ENCODE assay signal across 31 cellular contexts in genomic region chr11:42077794-42078193, GRCh38.
DNase-seq lines count a peak whose midpoint lies in the region; ATAC-seq, FAIRE-seq and TF ChIP-seq lines count a peak whose summit lies in the region.
"Had no signal": no experiment of that assay in that cellular context is flagged by ENCODE, and none has a peak within 500 bp of the region (broad histone marks: within the 10 kb centered on the region; RNA-seq: fewer than 3 reads in every experiment).

No MANE protein-coding gene starts in this region.

- H3K27ac ChIP-seq in HepG2 (ENCODE audit: extremely low read length, insufficient read depth, low read length) (no peak overlapping the region), right lobe of liver (no peak overlapping the region), A549 (no peak overlapping the region), K562 (ENCODE audit: extremely low read depth, low read depth, low read length) (no peak overlapping the region)
- H3K27ac ChIP-seq: BLaER1; BLaER1 treated with 17β-estradiol and CSF1 and Interleukin-3, amounts not matched to agents 10 nM and 100 nM; C4-2B had no signal

- ATAC-seq in HepG2 (no peak), right lobe of liver (no peak), A549 (no peak), K562 (no peak)
- ATAC-seq: CD8-positive, alpha-beta T cell had no signal

- no peak for TF ChIP-seq POLR2A in HepG2 (IDR thresholded peaks at IDR 0.05; ENCODE audit: insufficient read depth in 1 of 2, low read depth in 2 of 2, low read length in 2 of 2)
- no peak for TF ChIP-seq POLR2A in right lobe of liver (IDR thresholded peaks at IDR 0.05)
- no peak for TF ChIP-seq POLR2A in A549 (IDR thresholded peaks at IDR 0.05; ENCODE audit: low read length)
- no peak for TF ChIP-seq POLR2A in K562 (conservative IDR thresholded peaks at IDR 0.05)

- no peak for TF ChIP-seq EP300 in HepG2 (IDR thresholded peaks at IDR 0.05; ENCODE audit: low read depth in 2 of 2, low read length in 2 of 2)
- no peak for TF ChIP-seq EP300 in HepG2 (CRISPR knock-in tag; IDR thresholded peaks at IDR 0.05; ENCODE audit: borderline replicate concordance)
- no peak for TF ChIP-seq EP300 in A549 (IDR thresholded peaks at IDR 0.05)
- TF ChIP-seq EP300 in K562 (IDR thresholded peaks at IDR 0.05; ENCODE audit: low read length), result no peak

- H3K4me3 ChIP-seq in HepG2 (replicated peaks in 1 of 3; ENCODE audit: insufficient read depth in 1 of 3, low read depth in 2 of 3, low read length in 3 of 3) (no peak overlapping the region), right lobe of liver (no peak overlapping the region), A549 (no peak overlapping the region), K562 (no peak overlapping the region)
- H3K4me3 ChIP-seq: BLaER1; BLaER1 treated with 17β-estradiol and CSF1 and Interleukin-3, amounts not matched to agents 10 nM and 100 nM had no signal

- no peaks in the 10 kb centered on the region for H3K27me3 ChIP-seq in HepG2 (ENCODE audit: control insufficient read depth in 1 of 2, insufficient read depth in 2 of 2, low read length in 2 of 2)
- no peaks in the 10 kb centered on the region for H3K27me3 ChIP-seq in right lobe of liver
- H3K27me3 ChIP-seq in K562 (ENCODE audit: control insufficient read depth in 2 of 2, insufficient read depth in 2 of 2, low read length in 2 of 2), result no peaks in the 10 kb centered on the region
- H3K27me3 ChIP-seq: BE2C; BLaER1; BLaER1 treated with 17β-estradiol and CSF1 and Interleukin-3, amounts not matched to agents 10 nM and 100 nM had no signal

- no peaks in the 10 kb centered on the region for H3K36me3 ChIP-seq in HepG2 (replicated peaks in 1 of 2; ENCODE audit: control insufficient read depth in 1 of 2, insufficient read depth in 2 of 2, low read length in 2 of 2)
- no peaks in the 10 kb centered on the region for H3K36me3 ChIP-seq in right lobe of liver
- no peaks in the 10 kb centered on the region for H3K36me3 ChIP-seq in K562 (ENCODE audit: control insufficient read depth, insufficient read depth, low read length)
- H3K36me3 ChIP-seq: BE2C; BLaER1; BLaER1 treated with 17β-estradiol and CSF1 and Interleukin-3, amounts not matched to agents 10 nM and 100 nM had no signal

- H2AFZ ChIP-seq in HepG2 (ENCODE audit: low read length) (no peak overlapping the region), K562 (ENCODE audit: low read depth, low read length) (no peak overlapping the region)

- H3K9me1 ChIP-seq in K562 (ENCODE audit: control insufficient read depth, insufficient read depth, low read length), result no peaks in the 10 kb centered on the region

- in situ Hi-C loops in HepG2 (cut with HindIII; ENCODE audit: extremely low pct_ligation_motif_present, low pct_unique_long_range_greater_than_20kb), result no loop called here
- in situ Hi-C loops in K562 (cut with MboI), result no loop called here

- TF ChIP-seq RAD21 in HepG2 (CRISPR knock-in tag; IDR thresholded peaks at IDR 0.05) (no peak), A549 (conservative IDR thresholded peaks at IDR 0.05 in 1 of 2, IDR thresholded peaks at IDR 0.05 in 1 of 2) (no peak), K562 (CRISPR knock-in tag; conservative IDR thresholded peaks at IDR 0.05 in 1 of 2, IDR thresholded peaks at IDR 0.05 in 1 of 2) (no peak)

- POLR2A ChIA-PET in HepG2 (lab: Yijun Ruan, JAX), result no interaction called here
- POLR2A ChIA-PET in A549 (lab: Yijun Ruan, JAX), result no interaction called here
- POLR2A ChIA-PET in K562 (lab: Yijun Ruan, JAX), result no interaction called here

- no TSS peak for BruUV-seq in HepG2 (replicated peaks; lab: Mats Ljungman, UMichigan)
- BruUV-seq in K562 (replicated peaks; lab: Mats Ljungman, UMichigan), result no TSS peak

- no peaks in the 10 kb centered on the region for H3K4me1 ChIP-seq in HepG2 (ENCODE audit: insufficient read depth, low read length)
- H3K4me1 ChIP-seq in right lobe of liver, result no peaks in the 10 kb centered on the region
- no peaks in the 10 kb centered on the region for H3K4me1 ChIP-seq in A549
- H3K4me1 ChIP-seq in K562 (replicated peaks in 1 of 2; ENCODE audit: control insufficient read depth in 2 of 2, insufficient read depth in 2 of 2, low read length in 2 of 2), result no peaks in the 10 kb centered on the region
- H3K4me1 ChIP-seq: BE2C; BLaER1; BLaER1 treated with 17β-estradiol and CSF1 and Interleukin-3, amounts not matched to agents 10 nM and 100 nM had no signal

- TF ChIP-seq CTCF in HepG2 (CRISPR knock-in tag; IDR thresholded peaks at IDR 0.05) (no peak), right lobe of liver (IDR thresholded peaks at IDR 0.05) (no peak), A549 (IDR thresholded peaks at IDR 0.05) (no peak), K562 (IDR thresholded peaks at IDR 0.05 in 2 of 3, conservative IDR thresholded peaks at IDR 0.05 in 1 of 3; ENCODE audit: insufficient read depth in 2 of 3, low read depth in 1 of 3, low read length in 3 of 3) (no peak)

- intact Hi-C loops in HepG2 (cut with micrococcal nuclease; ENCODE audit: unreplicated experiment), result no loop called here
- intact Hi-C loops in right lobe of liver (cut with DNase I), result no loop called here
- intact Hi-C loops in K562 (cut with micrococcal nuclease), result no loop called here

- H3K9ac ChIP-seq in HepG2 (ENCODE audit: insufficient read depth, low read depth, low read length) (no peak overlapping the region), K562 (ENCODE audit: insufficient read depth in 1 of 2, low read depth in 2 of 2, low read length in 2 of 2) (no peak overlapping the region)
- H3K9ac ChIP-seq: BLaER1; BLaER1 treated with 17β-estradiol and CSF1 and Interleukin-3, amounts not matched to agents 10 nM and 100 nM had no signal

- H4K20me1 ChIP-seq in HepG2 (ENCODE audit: insufficient read depth, low read length), result no peaks in the 10 kb centered on the region
- no peaks in the 10 kb centered on the region for H4K20me1 ChIP-seq in K562 (replicated peaks; ENCODE audit: control insufficient read depth, insufficient read depth, low read length)
- H4K20me1 ChIP-seq: BLaER1; BLaER1 treated with 17β-estradiol and CSF1 and Interleukin-3, amounts not matched to agents 10 nM and 100 nM had no signal

- 0% methylated on average over 1 of the region's 1 CpG for whole genome bisulfite sequencing in HepG2 (ENCODE audit: low lambda C conversion rate)
- WGBS in right lobe of liver (ENCODE audit: insufficient coverage, low coverage, low lambda C conversion rate, missing lambda C conversion rate), result 27% methylated on average over 1 of the region's 1 CpG
- WGBS in A549 (ENCODE audit: missing lambda C conversion rate), result 5% methylated on average over 1 of the region's 1 CpG
- 0% methylated on average over 1 of the region's 1 CpG for WGBS in K562 (ENCODE audit: insufficient coverage, low coverage, missing lambda C conversion rate)

- H3K4me2 ChIP-seq in HepG2 (ENCODE audit: low read depth, low read length), result no peak overlapping the region
- no peak overlapping the region for H3K4me2 ChIP-seq in A549
- H3K4me2 ChIP-seq in K562 (ENCODE audit: insufficient read depth, low read length), result no peak overlapping the region
- H3K4me2 ChIP-seq: BLaER1; BLaER1 treated with 17β-estradiol and CSF1 and Interleukin-3, amounts not matched to agents 10 nM and 100 nM had no signal

- CTCF ChIA-PET in HepG2 (lab: Yijun Ruan, JAX; ENCODE audit: low intra/inter-chr PET ratio, low total read pairs) (no interaction called here), A549 (lab: Yijun Ruan, JAX) (no interaction called here), K562 (lab: Yijun Ruan, JAX; ENCODE audit: low intra/inter-chr PET ratio) (no interaction called here)

- FAIRE-seq in HepG2 (lab: Jason Lieb, UNC) (no peak), A549 (lab: Jason Lieb, UNC) (no peak), K562 (lab: Jason Lieb, UNC) (no peak)
- FAIRE-seq: A204.1, D721Med had no signal

- H3K9me3 ChIP-seq in HepG2 (ENCODE audit: low read length) (peaks cover 88% of the 10 kb centered on the region), right lobe of liver (no peaks in the 10 kb centered on the region), A549 (no peaks in the 10 kb centered on the region), K562 (replicated peaks; ENCODE audit: control insufficient read depth, insufficient read depth, low read depth, low read length) (no peaks in the 10 kb centered on the region)
- H3K9me3 ChIP-seq: BE2C; BLaER1; BLaER1 treated with 17β-estradiol and CSF1 and Interleukin-3, amounts not matched to agents 10 nM and 100 nM; Caco-2 had no signal

- H3K79me2 ChIP-seq in HepG2 (ENCODE audit: insufficient read depth, low read length) (no peaks in the 10 kb centered on the region), K562 (ENCODE audit: control insufficient read depth, insufficient read depth, low read length) (no peaks in the 10 kb centered on the region)

- DNase-seq in HepG2 (ENCODE audit: low spot score) (no peak), right lobe of liver (no peak), A549 (ENCODE audit: low read depth in 1 of 2, low spot score in 1 of 2) (no peak), K562 (ENCODE audit: extremely low read depth in 1 of 4, low spot score in 3 of 4) (no peak), NCI-H510A treated with DMSO at 0.1 percent for 48 hours (lab: John Stamatoyannopoulos, UW) (no peak)
- DNase-seq in activated naive CD4-positive, alpha-beta T cell treated with Interleukin-2 at 50 U/mL for 16 hours, result no peak
- DNase-seq: 8988T; ACHN; AML-193; BE2C; C1 segment of cervical spinal cord; Caco-2; Calu3; CD4-positive, alpha-beta memory T cell; CD4-positive, alpha-beta T cell; CD4-positive, CD25-positive, alpha-beta regulatory T cell; CD8-positive, alpha-beta memory T cell; CD8-positive, alpha-beta T cell; COR-L47; DMS 273 treated with DMSO at 0.1 percent for 48 hours; DMS153; DMS53; DMS79; DMS79 treated with DMSO at 0.1 percent for 48 hours; DND-41; EL had no signal

TF ChIP-seq in HepG2, 621 proteins besides CTCF, POLR2A, EP300 and RAD21 (continues in another document):
- TF ChIP-seq PAF1 (CRISPR knock-in tag; IDR thresholded peaks at IDR 0.05) (no peak), HCFC1 (IDR thresholded peaks at IDR 0.05; ENCODE audit: low read depth, low read length) (no peak)

TF ChIP-seq in A549, 52 proteins besides CTCF, POLR2A, EP300 and RAD21 (continues in another document):
- peak; percentile 50; the same call in 1 of the 2 replicates for TF ChIP-seq USF2 (IDR thresholded peaks at IDR 0.05)

TF ChIP-seq in K562, 482 proteins besides CTCF, POLR2A, EP300 and RAD21:
- no peak for TF ChIP-seq KDM1A (IDR thresholded peaks at IDR 0.05)
- peak; percentile 66 for TF ChIP-seq TFE3 (CRISPR knock-in tag; IDR thresholded peaks at IDR 0.05)

Comparison
In these comparisons a context has a peak if more than half of its experiments do, and no peak if none do; other contexts are left out.
1. Of the 241 proteins assayed by ChIP-seq in both HepG2 and K562: peak only in HepG2: MNT and RAD51; only in K562: TFE3; in both: none; in neither: 237; mixed calls (peak in some experiments, not most) for 1.